35 cellular contexts compared by ENCODE assay signal in genomic region chr5:92496545-92496944, GRCh38.
"Had no signal": no experiment of that assay in that cellular context is flagged by ENCODE, and none has a peak within 500 bp of the region (broad histone marks: within the 10 kb centered on the region; RNA-seq: fewer than 3 reads in every experiment).

No MANE protein-coding gene starts in this region.

- DNase-seq: MG63, MM.1S, MV-4-11, NCI-H1048, NCI-H1092, NCI-H1092 treated with DMSO at 0.1 percent for 48 hours, NCI-H1105, NCI-H1105 treated with DMSO at 0.1 percent for 48 hours, NCI-H1417, NCI-H1417 treated with DMSO at 0.1 percent for 48 hours, NCI-H1436, NCI-H1436 treated with DMSO at 0.1 percent for 48 hours, NCI-H146, NCI-H1694, NCI-H1694 treated with DMSO at 0.1 percent for 48 hours, NCI-H187, NCI-H187 treated with DMSO at 0.1 percent for 48 hours, NCI-H1930, NCI-H2029, NCI-H2029 treated with DMSO at 0.1 percent for 48 hours, NCI-H2081, NCI-H2081 treated with DMSO at 0.1 percent for 48 hours, NCI-H2107, NCI-H2171, NCI-H2171 treated with DMSO at 0.1 percent for 48 hours, NCI-H2227 treated with DMSO at 0.1 percent for 48 hours, NCI-H226, NCI-H345, NCI-H446, NCI-H446 treated with DMSO at 0.1 percent for 48 hours, NCI-H510A, NCI-H510A treated with DMSO at 0.1 percent for 48 hours, NCI-H524, NCI-H524 treated with DMSO at 0.1 percent for 48 hours, NCI-H526 had no signal

- H3K9me3 ChIP-seq: MG63 had no signal

- H3K4me3 ChIP-seq: MG63 had no signal

- H3K36me3 ChIP-seq: MG63 had no signal

- H3K27me3 ChIP-seq: MG63 had no signal
